ENCODE assay signal across 9 cellular contexts in the genomic region with DNA sequence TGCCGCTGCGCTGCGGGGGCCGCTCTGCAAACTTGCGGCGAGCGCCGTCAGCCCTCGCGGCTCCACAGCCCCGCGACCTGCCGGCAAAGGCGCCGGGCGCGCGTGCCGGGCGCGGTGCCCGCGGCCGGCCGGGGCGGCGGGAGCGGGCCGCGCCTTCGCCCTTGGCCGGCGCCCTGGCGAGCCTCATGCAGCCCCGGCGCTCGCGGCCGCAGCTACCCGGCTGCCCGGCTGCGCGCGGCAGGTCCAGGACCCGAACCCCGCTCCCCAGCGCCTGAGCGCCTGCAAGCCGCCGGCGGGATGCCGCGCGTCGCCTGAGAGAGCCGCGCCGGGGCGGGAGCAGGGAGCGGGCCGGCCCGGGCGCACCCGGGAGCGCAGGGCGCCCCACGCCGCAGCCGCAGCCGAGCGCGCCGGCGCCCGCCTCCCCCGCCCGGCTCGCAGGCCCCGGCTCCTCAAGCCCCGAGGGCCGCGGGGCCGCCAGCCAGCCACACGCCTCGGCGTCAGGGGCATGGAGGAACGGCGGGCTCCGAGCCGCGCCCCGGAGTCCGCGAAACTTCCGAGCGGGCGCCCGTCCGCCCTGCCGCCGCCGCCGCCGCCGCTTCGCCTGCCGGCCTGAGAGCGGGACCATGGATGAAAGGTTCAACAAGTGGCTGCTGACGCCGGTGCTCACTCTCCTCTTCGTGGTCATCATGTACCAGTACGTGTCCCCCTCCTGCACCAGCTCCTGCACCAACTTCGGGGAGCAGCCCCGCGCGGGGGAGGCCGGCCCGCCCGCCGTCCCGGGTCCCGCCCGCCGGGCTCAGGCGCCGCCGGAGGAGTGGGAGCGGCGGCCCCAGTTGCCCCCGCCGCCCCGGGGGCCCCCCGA. TPM values are rescaled to one million over a fixed set of nuclear protein-coding genes. Genes with fewer than 3 reads are reported as not detected.
A peak's percentile ranks its signal among the peaks of the same experiment; 100 is the strongest.
DNase-seq lines count a peak whose midpoint lies in the region; ATAC-seq and TF ChIP-seq lines count a peak whose summit lies in the region.
"Had no signal": no experiment of that assay in that cellular context is flagged by ENCODE, and none has a peak within 500 bp of the region (broad histone marks: within the 10 kb centered on the region; RNA-seq: fewer than 3 reads in every experiment).

No MANE protein-coding gene starts in this region.

- H3K27me3 ChIP-seq in A673 (replicated peaks; ENCODE audit: insufficient read depth, low read depth, low read length, poor library complexity) (peaks cover 90% of the 10 kb centered on the region), HUES48 (ENCODE audit: control insufficient read depth, insufficient read depth, low read length) (peaks cover 78% of the 10 kb centered on the region), left lung (peaks cover 54 to 90% of the 10 kb centered on the region in 2 donors)

- peak; percentile 36 for ATAC-seq in GM18907 (IDR thresholded peaks at IDR 0.05; ENCODE audit: unreplicated experiment)
- peak; percentile 22 for ATAC-seq in left lung
- ATAC-seq in HG03095 (IDR thresholded peaks at IDR 0.05; ENCODE audit: unreplicated experiment) = no peak

- POLR2A ChIA-PET in A673 (lab: Charles Lee; ENCODE audit: low non-redundant PET) = no interaction called here

- CTCF ChIA-PET in A673 (lab: Charles Lee) = no interaction called here

- DNase-seq in A673 (ENCODE audit: low spot score) = peak; percentile 15
- DNase-seq in cardiac fibroblast (ENCODE audit: low read depth in 2 of 2) = peak; percentile 12 to 13
- DNase-seq in left lung = peak in 1 of 2 donors; percentile 61
- no peak for DNase-seq in Ammon's horn (ENCODE audit: low spot score)
- no peak for DNase-seq in stimulated activated CD4-positive, alpha-beta T cell treated with anti-CD3 and anti-CD28 coated beads, Interleukin-2, amount 100 ng/mL, for 48 hours

- TF ChIP-seq CTCF in A673 (conservative IDR thresholded peaks at IDR 0.05; ENCODE audit: low read depth, low read length) (no peak), cardiac fibroblast (IDR thresholded peaks at IDR 0.05; ENCODE audit: low read depth, low read length) (no peak), left lung (IDR thresholded peaks at IDR 0.05) (no peak)

- H3K9me3 ChIP-seq in A673 (ENCODE audit: low read depth, low read length, poor library complexity, severe bottlenecking) (no peaks in the 10 kb centered on the region), HUES48 (ENCODE audit: control insufficient read depth, insufficient read depth, low read length) (no peaks in the 10 kb centered on the region), left lung (no peaks in the 10 kb centered on the region)

- BruUV-seq in A673 (replicated peaks; lab: Mats Ljungman, UMichigan) = no TSS peak

- intact Hi-C loops in A673 (cut with micrococcal nuclease; ENCODE audit: unreplicated experiment) (no loop called here), left lung (cut with DNase I) (no loop called here)

- no peak overlapping the region for H3K9ac ChIP-seq in HUES48 (ENCODE audit: low read depth, low read length)

- no peaks in the 10 kb centered on the region for H3K4me1 ChIP-seq in A673 (ENCODE audit: insufficient read depth, low read length, poor library complexity, severe bottlenecking)
- peaks cover 10% of the 10 kb centered on the region; the same call in 1 of the 2 replicates for H3K4me1 ChIP-seq in HUES48 (ENCODE audit: control insufficient read depth, insufficient read depth, low read length)
- H3K4me1 ChIP-seq in left lung = peaks cover 5 to 13% of the 10 kb centered on the region in 2 donors

- H3K4me3 ChIP-seq in A673 (ENCODE audit: low read depth, low read length, poor library complexity, severe bottlenecking) (peak overlapping the region; percentile 38), HUES48 (ENCODE audit: low read depth, low read length) (peak overlapping the region; percentile 70), cardiac fibroblast (replicated peaks in 1 of 2; ENCODE audit: low read depth in 2 of 2, low read length in 2 of 2) (peak overlapping the region in 1 of 2 donors; percentile 56), left lung (peak overlapping the region; percentile 24 to 30)

- H3K27ac ChIP-seq in A673 (ENCODE audit: low read depth, low read length, poor library complexity, severe bottlenecking) (no peak overlapping the region), HUES48 (ENCODE audit: low read depth, low read length) (no peak overlapping the region), left lung (no peak overlapping the region)

- H3K36me3 ChIP-seq in A673 (ENCODE audit: insufficient read depth, low read length, poor library complexity, severe bottlenecking) (no peaks in the 10 kb centered on the region), HUES48 (ENCODE audit: control insufficient read depth, insufficient read depth, low read length) (no peaks in the 10 kb centered on the region), left lung (no peaks in the 10 kb centered on the region)

RNA-seq across cellular contexts. Expression of a gene that starts 0.6 kb away (rescaled TPM):
- not detected in 2 replicates for total RNA-seq in A673 (2021)
- total RNA-seq in left lung = under 1 TPM; 0.03 to 0.15 TPM
- total RNA-seq: activated naive CD4-positive, alpha-beta T cell treated with anti-CD3 and anti-CD28 coated beads, Interleukin-2, amount 50 U/mL, for 72 hours had no signal

RNA-seq across cellular contexts. Expression of a gene that starts 37.3 kb away (rescaled TPM):
- total RNA-seq in A673 (2021) = 10.1 and 12.9 TPM in 2 replicates
- 10 to 100 TPM; 24.1 to 26.1 TPM for total RNA-seq in left lung

Comparison
In these comparisons a context has a peak if more than half of its experiments do, and no peak if none do; other contexts are left out.
1. DNase-seq: peak in A673 (single experiment) and cardiac fibroblast (2 of 2); none in Ammon's horn (single experiment) and stimulated activated CD4-positive, alpha-beta T cell treated with anti-CD3 and anti-CD28 coated beads, Interleukin-2, amount 100 ng/mL, for 48 hours (0 of 2).